Comparison of ENCODE assay signal across 8 cellular contexts in the genomic region with DNA sequence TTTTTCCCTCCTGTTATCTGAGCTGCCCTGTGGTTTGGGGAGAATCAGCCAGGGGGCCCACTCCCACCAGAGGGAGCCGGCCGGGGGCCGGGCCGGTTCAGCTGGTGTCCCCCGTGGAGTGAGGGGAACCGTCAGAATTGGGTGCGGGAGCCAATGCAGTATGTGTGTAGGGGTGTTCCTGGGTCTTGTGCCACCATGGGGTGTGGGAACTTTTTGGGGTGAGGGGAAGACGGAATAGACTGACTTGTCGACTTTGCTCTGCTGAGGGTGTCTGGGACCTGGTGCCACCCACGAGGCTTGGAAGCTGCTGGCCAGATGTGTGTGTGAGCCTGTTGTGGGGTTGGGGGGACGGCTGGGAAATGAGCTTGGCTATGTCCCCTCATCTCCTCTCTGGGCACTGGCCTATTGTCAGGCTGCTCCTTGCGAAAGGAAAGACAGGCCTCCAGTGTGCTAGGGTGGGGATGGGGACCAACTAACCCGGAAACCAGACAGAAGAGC. TPM values are rescaled to one million over a fixed set of nuclear protein-coding genes. Genes with fewer than 3 reads are reported as not detected.
DNase-seq lines count a peak whose midpoint lies in the region; ATAC-seq, FAIRE-seq and TF ChIP-seq lines count a peak whose summit lies in the region.

No MANE protein-coding gene starts in this region.

- no peak for TF ChIP-seq RAD21 in SK-N-SH (IDR thresholded peaks at IDR 0.05; ENCODE audit: low read length)

- FAIRE-seq in kidney (lab: Jason Lieb, UNC), result no peak

- TF ChIP-seq EP300 in SK-N-SH (IDR thresholded peaks at IDR 0.05; ENCODE audit: borderline replicate concordance in 1 of 2, low read depth in 1 of 2, low read length in 1 of 2), result no peak

- H3F3A ChIP-seq in SK-N-SH (replicated peaks; ENCODE audit: insufficient read depth), result peaks cover 37% of the 10 kb centered on the region

- H3K27ac ChIP-seq in SK-N-SH (ENCODE audit: low read depth in 2 of 2, low read length in 1 of 2) (peak overlapping the region; percentile 86 to 95), kidney (ENCODE audit: low read depth in 2 of 2, low read length in 2 of 2) (peak overlapping the region; percentile 34 to 91), thoracic aorta (peak overlapping the region; percentile 84 to 91)

- ATAC-seq in SK-N-SH treated with all-trans-retinoic acid at 6 μM for 48 hours (no peak), thoracic aorta (ENCODE audit: insufficient number of reproducible peaks, low FRiP score, low read depth) (no peak), HG02610 (IDR thresholded peaks at IDR 0.05; ENCODE audit: unreplicated experiment) (no peak)

- 4% methylated on average over 11 of the region's 13 CpGs for WGBS in SK-N-SH (ENCODE audit: low lambda C conversion rate)

- H3K36me3 ChIP-seq in SK-N-SH (replicated peaks in 1 of 2; ENCODE audit: control insufficient read depth in 1 of 2, insufficient read depth in 2 of 2, low read length in 1 of 2) (no peaks in the 10 kb centered on the region), kidney (ENCODE audit: control insufficient read depth in 1 of 2, insufficient read depth in 2 of 2, low read length in 2 of 2) (no peaks in the 10 kb centered on the region), thoracic aorta (no peaks in the 10 kb centered on the region)

- CTCF ChIA-PET in SK-N-SH (lab: Yijun Ruan, JAX), result interaction anchor here (0.6 to 57.6 kb wide), 4 partner anchors 14 to 1584 kb away, joined by 3 to 1706 read pairs (median 854); partner anchors contain the start of genes CDC6, GJD3 and RARA

- TF ChIP-seq CTCF in SK-N-SH (IDR thresholded peaks at IDR 0.05) (peak; percentile 37; the same call in 1 of the 2 replicates), kidney (IDR thresholded peaks at IDR 0.05; ENCODE audit: borderline replicate concordance, extremely low read depth, insufficient read depth) (no peak), thoracic aorta (IDR thresholded peaks at IDR 0.05) (no peak)

- peaks cover 28% of the 10 kb centered on the region for H4K20me1 ChIP-seq in SK-N-SH (ENCODE audit: insufficient read depth)

- POLR2A ChIA-PET in SK-N-SH (lab: Yijun Ruan, JAX), result interaction anchor here (1.1 to 1.8 kb wide), 4 partner anchors 10 to 32 kb away, joined by 4 to 7 read pairs (median 6); partner anchors contain the start of gene RARA

- H3K4me3 ChIP-seq in SK-N-SH (ENCODE audit: low read depth in 2 of 2, low read length in 1 of 2) (peak overlapping the region; percentile 89 to 96), kidney (ENCODE audit: low read length in 2 of 2) (peak overlapping the region; percentile 74 to 79), thoracic aorta (peak overlapping the region; percentile 99)

- peaks cover 78% of the 10 kb centered on the region for H3K79me2 ChIP-seq in SK-N-SH (ENCODE audit: insufficient read depth)

- intact Hi-C loops in kidney (cut with DNase I), result no loop called here

- peak overlapping the region; percentile 95 for H3K4me2 ChIP-seq in SK-N-SH

- H3K9ac ChIP-seq in SK-N-SH (peak overlapping the region; percentile 97), kidney (ENCODE audit: low read length in 2 of 2) (peak overlapping the region; percentile 74 to 81)

- peak; percentile 47 for DNase-seq in SK-N-SH
- peak; percentile 11 for DNase-seq in activated naive CD4-positive, alpha-beta T cell treated with anti-CD3 and anti-CD28 coated beads, Interleukin-2, amount 50 U/mL, for 16 hours
- peak; percentile 82 for DNase-seq in kidney
- DNase-seq in thoracic aorta (ENCODE audit: low spot score), result no peak
- no peak for DNase-seq in SKM-1 treated with dmso at 0.1 percent for 144 hours (lab: John Stamatoyannopoulos, UW; ENCODE audit: unreplicated experiment)
- DNase-seq in SW 1271 (lab: John Stamatoyannopoulos, UW), result no peak

- H3K4me1 ChIP-seq in SK-N-SH (ENCODE audit: control insufficient read depth in 1 of 2, insufficient read depth in 2 of 2, low read depth in 1 of 2, low read length in 1 of 2) (peaks cover 60 to 91% of the 10 kb centered on the region in 2 experiments), kidney (ENCODE audit: control insufficient read depth in 1 of 2, insufficient read depth in 1 of 2, low read depth in 1 of 2, low read length in 2 of 2) (peaks cover 48 to 67% of the 10 kb centered on the region in 2 donors), thoracic aorta (ENCODE audit: control insufficient read depth in 1 of 2, low read depth in 2 of 2) (peaks cover 75 to 91% of the 10 kb centered on the region in 2 donors)

- H3K9me2 ChIP-seq in SK-N-SH, result no peaks in the 10 kb centered on the region

- H2AFZ ChIP-seq in SK-N-SH (ENCODE audit: low read depth), result no peak overlapping the region

- H3K27me3 ChIP-seq in SK-N-SH (ENCODE audit: insufficient read depth) (no peaks in the 10 kb centered on the region), thoracic aorta (replicated peaks; ENCODE audit: insufficient read depth) (no peaks in the 10 kb centered on the region)

- no peaks in the 10 kb centered on the region for H3K9me3 ChIP-seq in SK-N-SH
- H3K9me3 ChIP-seq in kidney (ENCODE audit: control insufficient read depth in 1 of 2, low read length in 2 of 2), result no peaks in the 10 kb centered on the region
- H3K9me3 ChIP-seq in thoracic aorta, result no peaks in the 10 kb centered on the region

TF ChIP-seq in SK-N-SH, 30 proteins besides CTCF, POLR2A, EP300 and RAD21:
- TF ChIP-seq, protein P1, sequence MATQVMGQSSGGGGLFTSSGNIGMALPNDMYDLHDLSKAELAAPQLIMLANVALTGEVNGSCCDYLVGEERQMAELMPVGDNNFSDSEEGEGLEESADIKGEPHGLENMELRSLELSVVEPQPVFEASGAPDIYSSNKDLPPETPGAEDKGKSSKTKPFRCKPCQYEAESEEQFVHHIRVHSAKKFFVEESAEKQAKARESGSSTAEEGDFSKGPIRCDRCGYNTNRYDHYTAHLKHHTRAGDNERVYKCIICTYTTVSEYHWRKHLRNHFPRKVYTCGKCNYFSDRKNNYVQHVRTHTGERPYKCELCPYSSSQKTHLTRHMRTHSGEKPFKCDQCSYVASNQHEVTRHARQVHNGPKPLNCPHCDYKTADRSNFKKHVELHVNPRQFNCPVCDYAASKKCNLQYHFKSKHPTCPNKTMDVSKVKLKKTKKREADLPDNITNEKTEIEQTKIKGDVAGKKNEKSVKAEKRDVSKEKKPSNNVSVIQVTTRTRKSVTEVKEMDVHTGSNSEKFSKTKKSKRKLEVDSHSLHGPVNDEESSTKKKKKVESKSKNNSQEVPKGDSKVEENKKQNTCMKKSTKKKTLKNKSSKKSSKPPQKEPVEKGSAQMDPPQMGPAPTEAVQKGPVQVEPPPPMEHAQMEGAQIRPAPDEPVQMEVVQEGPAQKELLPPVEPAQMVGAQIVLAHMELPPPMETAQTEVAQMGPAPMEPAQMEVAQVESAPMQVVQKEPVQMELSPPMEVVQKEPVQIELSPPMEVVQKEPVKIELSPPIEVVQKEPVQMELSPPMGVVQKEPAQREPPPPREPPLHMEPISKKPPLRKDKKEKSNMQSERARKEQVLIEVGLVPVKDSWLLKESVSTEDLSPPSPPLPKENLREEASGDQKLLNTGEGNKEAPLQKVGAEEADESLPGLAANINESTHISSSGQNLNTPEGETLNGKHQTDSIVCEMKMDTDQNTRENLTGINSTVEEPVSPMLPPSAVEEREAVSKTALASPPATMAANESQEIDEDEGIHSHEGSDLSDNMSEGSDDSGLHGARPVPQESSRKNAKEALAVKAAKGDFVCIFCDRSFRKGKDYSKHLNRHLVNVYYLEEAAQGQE (IDR thresholded peaks at IDR 0.05; ENCODE audit: low read depth, low read length), result no peak
- 0 out of 2 replicates have a peak, but pooled peaks have one; percentile 10 for TF ChIP-seq SMC3 (IDR thresholded peaks at IDR 0.05; ENCODE audit: low read depth, low read length)

TF ChIP-seq in SK-N-SH treated with all-trans-retinoic acid at 6 μM for 48 hours, 23 proteins besides CTCF, POLR2A, EP300 and RAD21:
- TF ChIP-seq ZC3H10 (CRISPR knock-in tag; IDR thresholded peaks at IDR 0.05) (no peak), TCF4 (CRISPR knock-in tag; IDR thresholded peaks at IDR 0.05; ENCODE audit: borderline replicate concordance) (no peak)
TF ChIP-seq in SK-N-SH treated with all-trans-retinoic acid at 6 μM for 48 hours: peak in this region for 0.

RNA-seq across cellular contexts. Expression of gene RARA, which starts 9.9 kb away (rescaled TPM):
- polyA plus RNA-seq in SK-N-SH (2012; rRNA removed), result 8.9 and 13.3 TPM in 2 replicates
- polyA plus RNA-seq in SK-N-SH (2012; cell fraction: cytosol; rRNA removed), result 6.9 and 9.6 TPM in 2 replicates
- polyA plus RNA-seq in SK-N-SH (2012; cell fraction: nucleus; rRNA removed), result 13.2 and 15.0 TPM in 2 replicates
- total RNA-seq in kidney, result 45.7 TPM
- 22.5 TPM for polyA plus RNA-seq in kidney (ENCODE audit: insufficient read depth, low read depth, low replicate concordance)
- total RNA-seq in thoracic aorta, result 10 to 100 TPM; 46.8 to 73.4 TPM

RNA-seq across cellular contexts. Expression of gene CDC6, which starts 31.2 kb away (rescaled TPM):
- polyA plus RNA-seq in SK-N-SH (2012; rRNA removed), result 12.7 and 12.8 TPM in 2 replicates
- polyA plus RNA-seq in SK-N-SH (2012; cell fraction: cytosol; rRNA removed), result 15.2 and 16.8 TPM in 2 replicates
- 8.3 and 11.7 TPM in 2 replicates for polyA plus RNA-seq in SK-N-SH (2012; cell fraction: nucleus; rRNA removed)
- 1.7 TPM for total RNA-seq in kidney
- polyA plus RNA-seq in kidney (ENCODE audit: insufficient read depth, low read depth, low replicate concordance), result 0.49 TPM
- 1 to 10 TPM in 1 of 2 donors, under 1 TPM in 1; 0.71 to 6.8 TPM for total RNA-seq in thoracic aorta

RNA-seq across cellular contexts. Expression of gene GJD3, which starts 45.7 kb away (rescaled TPM):
- polyA plus RNA-seq in SK-N-SH (2012; rRNA removed) (not detected in 2 replicates), kidney (ENCODE audit: insufficient read depth, low read depth, low replicate concordance) (not detected)
- polyA plus RNA-seq in SK-N-SH (2012; cell fraction: cytosol; rRNA removed), result not detected in 2 replicates
- polyA plus RNA-seq in SK-N-SH (2012; cell fraction: nucleus; rRNA removed), result not detected in 2 replicates
- total RNA-seq in kidney (2.6 TPM), thoracic aorta (1 to 10 TPM in 1 of 2 donors, not detected in 1; 1.5 TPM)

Comparison
In these comparisons a context has a peak if more than half of its experiments do, and no peak if none do; other contexts are left out.
1. DNase-seq: peak in SK-N-SH (single experiment), activated naive CD4-positive, alpha-beta T cell treated with anti-CD3 and anti-CD28 coated beads, Interleukin-2, amount 50 U/mL, for 16 hours (single experiment) and kidney (single experiment); none in thoracic aorta (single experiment), SKM-1 treated with dmso at 0.1 percent for 144 hours (single experiment) and SW 1271 (0 of 2).
2. Peak in every context shown above with its lines, with median percentiles within 50 percentile points of each other: H3K27ac ChIP-seq and H3K4me3 ChIP-seq.